In the genomic region with DNA sequence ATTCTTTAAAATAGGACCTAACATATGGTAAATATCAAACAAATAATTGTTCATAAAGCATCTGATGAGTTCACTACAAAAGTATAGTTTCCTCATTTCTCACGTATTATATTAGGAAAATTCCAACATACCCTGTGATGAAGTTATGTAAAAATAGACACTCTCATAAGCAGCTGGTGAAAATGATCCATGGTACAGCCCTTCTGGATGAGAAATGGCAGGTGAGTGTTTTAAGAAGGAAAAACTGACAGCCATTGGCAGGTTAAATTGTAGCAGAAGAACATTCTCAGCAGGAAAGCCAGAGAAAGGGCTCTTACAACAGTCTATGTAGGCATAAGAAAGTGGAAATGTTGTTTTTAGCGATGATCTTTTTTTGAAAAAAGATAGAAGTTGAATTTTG, we compare ENCODE assay signal across 34 cellular contexts.
"Had no signal": no experiment of that assay in that cellular context is flagged by ENCODE, and none has a peak within 500 bp of the region (broad histone marks: within the 10 kb centered on the region; RNA-seq: fewer than 3 reads in every experiment).

No MANE protein-coding gene starts in this region.

- H3K4me3 ChIP-seq: MG63 had no signal

- H3K4me2 ChIP-seq: KMS-11 had no signal

- H3K27me3 ChIP-seq: MG63 had no signal

- H3K9me3 ChIP-seq: MG63 had no signal

- DNase-seq: Karpas-422, Kasumi-1, KG1, MG63, MM.1S, MV-4-11, NCI-H1048, NCI-H1092, NCI-H1092 treated with DMSO at 0.1 percent for 48 hours, NCI-H1105, NCI-H1105 treated with DMSO at 0.1 percent for 48 hours, NCI-H1417, NCI-H1417 treated with DMSO at 0.1 percent for 48 hours, NCI-H1436, NCI-H1436 treated with DMSO at 0.1 percent for 48 hours, NCI-H146, NCI-H1694, NCI-H1694 treated with DMSO at 0.1 percent for 48 hours, NCI-H187, NCI-H187 treated with DMSO at 0.1 percent for 48 hours, NCI-H1930, NCI-H2029, NCI-H2029 treated with DMSO at 0.1 percent for 48 hours, NCI-H2081, NCI-H2081 treated with DMSO at 0.1 percent for 48 hours, NCI-H2107, NCI-H2171, NCI-H2171 treated with DMSO at 0.1 percent for 48 hours, NCI-H2227 treated with DMSO at 0.1 percent for 48 hours, NCI-H226, NCI-H345, NCI-H446, NCI-H446 treated with DMSO at 0.1 percent for 48 hours had no signal

- H3K36me3 ChIP-seq: MG63 had no signal

- H3K27ac ChIP-seq: KMS-11 had no signal

- H3K9ac ChIP-seq: KMS-11 had no signal
